ENCODE assay signal across 5 cellular contexts in genomic region chr16:26433807-26434206, GRCh38.
"Had no signal": no experiment of that assay in that cellular context is flagged by ENCODE, and none has a peak within 500 bp of the region (broad histone marks: within the 10 kb centered on the region; RNA-seq: fewer than 3 reads in every experiment).

No MANE protein-coding gene starts in this region.

- H3K4me2 ChIP-seq: KMS-11 had no signal

- H3K9ac ChIP-seq: KMS-11 had no signal

- FAIRE-seq: HTR-8/SVneo had no signal

- H3K27ac ChIP-seq: HL-60, KMS-11 had no signal

- DNase-seq: KBM-7, KG1 had no signal
